In genomic region chr13:36815069-36815468, GRCh38 we compare ENCODE assay signal across 8 cellular contexts. TPM values are rescaled to one million over a fixed set of nuclear protein-coding genes. Genes with fewer than 3 reads are reported as not detected.
DNase-seq lines count a peak whose midpoint lies in the region; FAIRE-seq and TF ChIP-seq lines count a peak whose summit lies in the region.
"Had no signal": no experiment of that assay in that cellular context is flagged by ENCODE, and none has a peak within 500 bp of the region (broad histone marks: within the 10 kb centered on the region; RNA-seq: fewer than 3 reads in every experiment).

No MANE protein-coding gene starts in this region.

- no peak for FAIRE-seq in keratinocyte (lab: Jason Lieb, UNC)
- FAIRE-seq: TTC549 had no signal

- DNase-seq in Caco-2 (peak in 1 of 2 experiments; percentile 13), GM20000 (ENCODE audit: low spot score) (no peak), SK-N-MC (ENCODE audit: low read depth, low spot score) (no peak), keratinocyte (ENCODE audit: low read depth, low spot score) (no peak), hippocampal formation (lab: John Stamatoyannopoulos, UW) (no peak), C1 segment of cervical spinal cord (lab: John Stamatoyannopoulos, UW) (no peak), SHP77 treated with DMSO at 0.1 percent for 48 hours (lab: John Stamatoyannopoulos, UW) (no peak)

- peaks cover 7% of the 10 kb centered on the region for H3K79me2 ChIP-seq in keratinocyte (ENCODE audit: control insufficient read depth, insufficient read depth, low read length)

- H3K9me3 Mint-ChIP-seq in Caco-2 (ENCODE audit: unreplicated experiment), result no peaks in the 10 kb centered on the region

- H3K36me3 Mint-ChIP-seq in Caco-2 (ENCODE audit: insufficient read depth, unreplicated experiment), result no peaks in the 10 kb centered on the region

- intact Hi-C loops in Caco-2 (cut with micrococcal nuclease; ENCODE audit: unreplicated experiment), result no loop called here

- BruUV-seq in Caco-2 (replicated peaks; lab: Mats Ljungman, UMichigan), result no TSS peak

- no peak overlapping the region for H3K4me3 ChIP-seq in Caco-2 (ENCODE audit: low read depth, low read length)
- no peak overlapping the region for H3K4me3 ChIP-seq in SK-N-MC
- H3K4me3 ChIP-seq in keratinocyte (ENCODE audit: control insufficient read depth in 2 of 3, extremely low read depth in 1 of 3, insufficient read depth in 2 of 3, low read depth in 1 of 3, low read length in 3 of 3), result no peak overlapping the region

- no peak overlapping the region for H2AFZ ChIP-seq in keratinocyte (ENCODE audit: control insufficient read depth, low read length)

- H3K27ac Mint-ChIP-seq in Caco-2 (ENCODE audit: unreplicated experiment), result no peak overlapping the region

- dilution Hi-C loops in keratinocyte (cut with MboI; ENCODE audit: extremely low pct_ligation_motif_present, low sequenced_read_pairs), result no loop called here

- H3K9ac ChIP-seq in SK-N-MC (ENCODE audit: insufficient read length) (no peak overlapping the region), keratinocyte (ENCODE audit: control insufficient read depth, extremely low read depth, insufficient read depth, low read length) (no peak overlapping the region)

- no peaks in the 10 kb centered on the region for H3K9me1 ChIP-seq in keratinocyte (ENCODE audit: control insufficient read depth, extremely low read depth, insufficient read depth, low read length)

- no peaks in the 10 kb centered on the region for H3K36me3 ChIP-seq in Caco-2 (ENCODE audit: control insufficient read depth, insufficient read depth, low read length)
- H3K36me3 ChIP-seq in SK-N-MC (ENCODE audit: insufficient read depth, low read length), result no peaks in the 10 kb centered on the region
- no peaks in the 10 kb centered on the region for H3K36me3 ChIP-seq in keratinocyte (ENCODE audit: control insufficient read depth in 2 of 2, extremely low read depth in 1 of 2, insufficient read depth in 2 of 2, low read length in 2 of 2)

- H4K20me1 ChIP-seq in keratinocyte (ENCODE audit: control insufficient read depth, extremely low read depth, insufficient read depth, low read length), result no peaks in the 10 kb centered on the region

- no peak overlapping the region for H3K4me2 ChIP-seq in keratinocyte (ENCODE audit: control insufficient read depth, extremely low read depth, insufficient read depth, low read depth, low read length)

- peaks cover 7% of the 10 kb centered on the region for H3K4me1 Mint-ChIP-seq in Caco-2 (ENCODE audit: low read depth, unreplicated experiment)

- H3K4me3 Mint-ChIP-seq in Caco-2 (ENCODE audit: unreplicated experiment), result no peak overlapping the region

- no peaks in the 10 kb centered on the region for H3K27me3 ChIP-seq in Caco-2 (replicated peaks; ENCODE audit: control insufficient read depth, insufficient read depth, low read length)
- peaks cover 10% of the 10 kb centered on the region for H3K27me3 ChIP-seq in keratinocyte (ENCODE audit: control insufficient read depth, extremely low read depth, insufficient read depth, low read length)

- H3K4me1 ChIP-seq in Caco-2, result peaks cover 4% of the 10 kb centered on the region; the same call in 1 of the 2 replicates
- peaks cover 10% of the 10 kb centered on the region for H3K4me1 ChIP-seq in keratinocyte (ENCODE audit: control insufficient read depth, extremely low read depth, insufficient read depth, low read length)

- CTCF ChIA-PET in Caco-2 (lab: Charles Lee), result interaction anchor here (1.0 kb wide), 1 partner anchor 26 kb away, joined by 5 read pairs; no protein-coding TSS in a partner anchor

- peak overlapping the region; percentile 78; the same call in 1 of the 2 replicates for H3K27ac ChIP-seq in SK-N-MC
- H3K27ac ChIP-seq in keratinocyte (ENCODE audit: control insufficient read depth, insufficient read depth, low read length), result no peak overlapping the region

- H3K9me3 ChIP-seq in Caco-2, result no peaks in the 10 kb centered on the region
- no peaks in the 10 kb centered on the region for H3K9me3 ChIP-seq in SK-N-MC (ENCODE audit: low read depth, low read length)
- H3K9me3 ChIP-seq in keratinocyte (ENCODE audit: control insufficient read depth, low read depth, low read length), result no peaks in the 10 kb centered on the region

- peaks cover 6% of the 10 kb centered on the region for H3K27me3 Mint-ChIP-seq in Caco-2 (ENCODE audit: insufficient read depth, unreplicated experiment)

- POLR2A ChIA-PET in Caco-2 (lab: Charles Lee), result no interaction called here

- TF ChIP-seq CTCF in Caco-2 (IDR thresholded peaks at IDR 0.05; ENCODE audit: insufficient read depth in 1 of 2, low read depth in 1 of 2, low read length in 1 of 2, severe bottlenecking in 1 of 2, unreplicated experiment in 1 of 2) (peak; percentile 12 to 32), GM20000 (IDR thresholded peaks at IDR 0.05; ENCODE audit: extremely low read depth, missing control alignments) (peak; percentile 25), keratinocyte (optimal IDR thresholded peaks at IDR 0.05 in 1 of 3, IDR thresholded peaks at IDR 0.05 in 1 of 3, conservative IDR thresholded peaks at IDR 0.05 in 1 of 3; ENCODE audit: extremely low read depth in 1 of 3, insufficient read depth in 2 of 3, low read length in 3 of 3) (peak; percentile 14 to 30 (median 27))

RNA-seq across cellular contexts. Expression of gene RFXAP, which starts 4.0 kb away (rescaled TPM):
- total RNA-seq in Caco-2 (2022), result 8.7 and 11.5 TPM in 2 replicates
- 1.0 to 2.8 TPM (median 1.4 TPM) in 3 replicates for polyA plus RNA-seq in keratinocyte
- 0.64 TPM for polyA plus RNA-seq in keratinocyte (2011; ENCODE audit: low read depth)
- 0.87 and 1.5 TPM in 2 replicates for polyA plus RNA-seq in keratinocyte (2011; cell fraction: cytosol; rRNA removed)
- polyA plus RNA-seq in keratinocyte (2011; cell fraction: nucleus; rRNA removed), result 2.9 and 3.3 TPM in 2 replicates
- 1.1 and 1.4 TPM in 2 replicates for polyA plus RNA-seq in keratinocyte (2012; ENCODE audit: low replicate concordance)
- 0.29 to 0.49 TPM (median 0.43 TPM) in 3 replicates for polyA minus RNA-seq in keratinocyte
- 0.77 TPM for polyA minus RNA-seq in keratinocyte (2011; cell fraction: cytosol; rRNA and poly(A)+ RNA removed)
- polyA minus RNA-seq in keratinocyte (2011; cell fraction: nucleus; rRNA and poly(A)+ RNA removed), result 0.21 and 0.54 TPM in 2 replicates
